19 cellular contexts compared by ENCODE assay signal in the genomic region with DNA sequence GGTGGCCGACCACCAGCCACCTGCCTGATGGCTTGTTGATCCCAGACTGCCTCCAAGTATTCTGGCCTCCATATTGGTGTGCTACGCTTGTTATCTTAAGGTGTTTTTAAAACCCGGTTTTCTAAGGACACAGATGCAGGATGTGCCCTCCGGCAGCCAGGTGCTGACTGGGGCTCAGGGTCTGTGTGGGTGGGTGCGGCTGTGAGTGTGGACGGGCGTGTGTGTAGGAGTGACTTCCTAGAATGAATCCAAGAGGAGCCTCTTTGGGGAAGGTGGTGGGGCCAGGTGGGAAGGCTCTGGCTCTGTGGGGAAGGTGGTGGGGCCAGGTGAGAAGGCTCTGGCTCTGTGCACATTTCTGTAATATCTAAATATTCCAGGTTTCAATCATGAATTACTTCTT. TPM values are rescaled to one million over a fixed set of nuclear protein-coding genes. Genes with fewer than 3 reads are reported as not detected.
A peak's percentile ranks its signal among the peaks of the same experiment; 100 is the strongest.
DNase-seq lines count a peak whose midpoint lies in the region; ATAC-seq and TF ChIP-seq lines count a peak whose summit lies in the region.
"Had no signal": no experiment of that assay in that cellular context is flagged by ENCODE, and none has a peak within 500 bp of the region (broad histone marks: within the 10 kb centered on the region; RNA-seq: fewer than 3 reads in every experiment).

No MANE protein-coding gene starts in this region.

- no peak overlapping the region for H3K4me3 ChIP-seq in HEK293 (ENCODE audit: low read depth, low read length)
- H3K4me3 ChIP-seq: MG63 had no signal

- DNase-seq in activated naive CD8-positive, alpha-beta T cell treated with anti-CD3 and anti-CD28 coated beads, Interleukin-2, amount 10 ng/mL, durations not matched to agents 7 days and 5 days: no peak
- no peak for DNase-seq in activated naive CD8-positive, alpha-beta T cell treated with anti-CD3 and anti-CD28 coated beads, Interleukin-2, amount 50 U/mL, for 24 hours
- DNase-seq in naive thymus-derived CD8-positive, alpha-beta T cell: no peak
- peak; percentile 65 for DNase-seq in type B pancreatic cell (ENCODE audit: extremely low spot score, unreplicated experiment)
- no peak for DNase-seq in cortex of kidney (lab: John Stamatoyannopoulos, UW)
- DNase-seq in progenitor cell of endocrine pancreas (ENCODE audit: low spot score, unreplicated experiment): no peak
- DNase-seq: ACHN, DMS 273 treated with DMSO at 0.1 percent for 48 hours, KG1, MG63, NCI-H1105 treated with DMSO at 0.1 percent for 48 hours, NCI-H2171 treated with DMSO at 0.1 percent for 48 hours, NCI-H82, SIG-M5 had no signal

- TF ChIP-seq CTCF in HEK293 (tag by site-specific recombination; IDR thresholded peaks at IDR 0.05) (no peak), type B pancreatic cell (conservative IDR thresholded peaks at IDR 0.05) (no peak), progenitor cell of endocrine pancreas (IDR thresholded peaks at IDR 0.05; ENCODE audit: unreplicated experiment) (no peak)

- no peaks in the 10 kb centered on the region for H3K36me3 ChIP-seq in HEK293 (ENCODE audit: control insufficient read depth in 2 of 2, insufficient read depth in 1 of 2, low read length in 2 of 2)
- H3K36me3 ChIP-seq: MG63 had no signal

- H3K36me3 Mint-ChIP-seq in activated naive CD8-positive, alpha-beta T cell treated with anti-CD3 and anti-CD28 coated beads, Interleukin-2, amount 10 ng/mL, durations not matched to agents 7 days and 5 days: no peaks in the 10 kb centered on the region
- H3K36me3 Mint-ChIP-seq in activated naive CD8-positive, alpha-beta T cell treated with anti-CD3 and anti-CD28 coated beads, Interleukin-2, amount 50 U/mL, for 24 hours (ENCODE audit: low read depth): no peaks in the 10 kb centered on the region
- no peaks in the 10 kb centered on the region for H3K36me3 Mint-ChIP-seq in naive thymus-derived CD8-positive, alpha-beta T cell
- no peaks in the 10 kb centered on the region for H3K36me3 Mint-ChIP-seq in type B pancreatic cell
- H3K36me3 Mint-ChIP-seq in progenitor cell of endocrine pancreas (ENCODE audit: insufficient read depth): no peaks in the 10 kb centered on the region

- CTCF ChIA-PET in HEK293 (lab: Yijun Ruan, JAX): interaction anchor here (0.6 kb wide), 1 partner anchor 693 kb away, joined by 3 read pairs; no protein-coding TSS in a partner anchor

- H3K27ac Mint-ChIP-seq in activated naive CD8-positive, alpha-beta T cell treated with anti-CD3 and anti-CD28 coated beads, Interleukin-2, amount 10 ng/mL, durations not matched to agents 7 days and 5 days: no peak overlapping the region
- no peak overlapping the region for H3K27ac Mint-ChIP-seq in activated naive CD8-positive, alpha-beta T cell treated with anti-CD3 and anti-CD28 coated beads, Interleukin-2, amount 50 U/mL, for 24 hours
- peak overlapping the region in 4 of 10 donors; percentile 43 to 77 (median 70) for H3K27ac Mint-ChIP-seq in naive thymus-derived CD8-positive, alpha-beta T cell
- H3K27ac Mint-ChIP-seq in type B pancreatic cell (no peak overlapping the region), progenitor cell of endocrine pancreas (no peak overlapping the region)

- peaks cover 9% of the 10 kb centered on the region for H3K4me1 Mint-ChIP-seq in activated naive CD8-positive, alpha-beta T cell treated with anti-CD3 and anti-CD28 coated beads, Interleukin-2, amount 10 ng/mL, durations not matched to agents 7 days and 5 days
- H3K4me1 Mint-ChIP-seq in activated naive CD8-positive, alpha-beta T cell treated with anti-CD3 and anti-CD28 coated beads, Interleukin-2, amount 50 U/mL, for 24 hours: peaks cover 8% of the 10 kb centered on the region
- peaks cover 5 to 17% (median 13%) of the 10 kb centered on the region in 4 donors for H3K4me1 Mint-ChIP-seq in naive thymus-derived CD8-positive, alpha-beta T cell
- peaks cover 10% of the 10 kb centered on the region for H3K4me1 Mint-ChIP-seq in type B pancreatic cell (ENCODE audit: unreplicated experiment)
- H3K4me1 Mint-ChIP-seq in progenitor cell of endocrine pancreas (ENCODE audit: low read depth): peaks cover 7% of the 10 kb centered on the region

- no peaks in the 10 kb centered on the region for H3K4me1 ChIP-seq in HEK293 (ENCODE audit: control insufficient read depth, insufficient read depth, low read length)

- POLR2A ChIA-PET in activated naive CD8-positive, alpha-beta T cell treated with anti-CD3 and anti-CD28 coated beads, Interleukin-2, amount 10 ng/mL, durations not matched to agents 7 days and 5 days (lab: Charles Lee): no interaction called here
- POLR2A ChIA-PET in HEK293 (lab: Yijun Ruan, JAX): no interaction called here
- POLR2A ChIA-PET in naive thymus-derived CD8-positive, alpha-beta T cell (lab: Charles Lee): interaction anchor here (0.8 kb wide), 1 partner anchor 41 kb away, joined by 3 read pairs; no protein-coding TSS in a partner anchor

- no peaks in the 10 kb centered on the region for H3K9me3 ChIP-seq in HEK293 (ENCODE audit: control insufficient read depth, insufficient read depth, low read depth, low read length)
- H3K9me3 ChIP-seq: MG63 had no signal

- no peaks in the 10 kb centered on the region for H3K9me3 Mint-ChIP-seq in activated naive CD8-positive, alpha-beta T cell treated with anti-CD3 and anti-CD28 coated beads, Interleukin-2, amount 10 ng/mL, durations not matched to agents 7 days and 5 days
- no peaks in the 10 kb centered on the region for H3K9me3 Mint-ChIP-seq in activated naive CD8-positive, alpha-beta T cell treated with anti-CD3 and anti-CD28 coated beads, Interleukin-2, amount 50 U/mL, for 24 hours
- no peaks in the 10 kb centered on the region for H3K9me3 Mint-ChIP-seq in naive thymus-derived CD8-positive, alpha-beta T cell
- H3K9me3 Mint-ChIP-seq in type B pancreatic cell: no peaks in the 10 kb centered on the region
- H3K9me3 Mint-ChIP-seq in progenitor cell of endocrine pancreas (ENCODE audit: low read depth): no peaks in the 10 kb centered on the region

- H3K4me3 Mint-ChIP-seq in activated naive CD8-positive, alpha-beta T cell treated with anti-CD3 and anti-CD28 coated beads, Interleukin-2, amount 10 ng/mL, durations not matched to agents 7 days and 5 days: peak overlapping the region; percentile 47
- H3K4me3 Mint-ChIP-seq in activated naive CD8-positive, alpha-beta T cell treated with anti-CD3 and anti-CD28 coated beads, Interleukin-2, amount 50 U/mL, for 24 hours: no peak overlapping the region
- peak overlapping the region in 9 of 10 donors; percentile 40 to 84 (median 59) for H3K4me3 Mint-ChIP-seq in naive thymus-derived CD8-positive, alpha-beta T cell
- peak overlapping the region; percentile 45 for H3K4me3 Mint-ChIP-seq in type B pancreatic cell
- no peak overlapping the region for H3K4me3 Mint-ChIP-seq in progenitor cell of endocrine pancreas (ENCODE audit: low read depth)

- no peak for ATAC-seq in activated naive CD8-positive, alpha-beta T cell treated with anti-CD3 and anti-CD28 coated beads, Interleukin-2, amount 10 ng/mL, durations not matched to agents 7 days and 5 days (ENCODE audit: low read depth)
- ATAC-seq in activated naive CD8-positive, alpha-beta T cell treated with anti-CD3 and anti-CD28 coated beads, Interleukin-2, amount 50 U/mL, for 24 hours: no peak
- ATAC-seq in naive thymus-derived CD8-positive, alpha-beta T cell: no peak

- no peak overlapping the region for H3K27ac ChIP-seq in HEK293 (ENCODE audit: extremely low read depth, low read depth, low read length)

- peaks cover 60% of the 10 kb centered on the region for H3K27me3 Mint-ChIP-seq in activated naive CD8-positive, alpha-beta T cell treated with anti-CD3 and anti-CD28 coated beads, Interleukin-2, amount 10 ng/mL, durations not matched to agents 7 days and 5 days
- H3K27me3 Mint-ChIP-seq in activated naive CD8-positive, alpha-beta T cell treated with anti-CD3 and anti-CD28 coated beads, Interleukin-2, amount 50 U/mL, for 24 hours: peaks cover 19% of the 10 kb centered on the region
- H3K27me3 Mint-ChIP-seq in naive thymus-derived CD8-positive, alpha-beta T cell: peaks cover under 1 to 38% (median 5%) of the 10 kb centered on the region in 5 donors
- H3K27me3 Mint-ChIP-seq in type B pancreatic cell (peaks cover 36% of the 10 kb centered on the region), progenitor cell of endocrine pancreas (peaks cover 44% of the 10 kb centered on the region)

TF ChIP-seq in HEK293, 187 proteins besides CTCF, POLR2A, EP300 and RAD21:
- TF ChIP-seq ZEB2 (tag by site-specific recombination; IDR thresholded peaks at IDR 0.05) (no peak), ZFHX2 (tag by site-specific recombination; conservative IDR thresholded peaks at IDR 0.05) (0 out of 2 replicates have a peak, but pooled peaks have one; percentile 18)

RNA-seq across cellular contexts. Expression of a gene that starts 12.8 kb away (rescaled TPM):
- not detected for total RNA-seq in activated naive CD8-positive, alpha-beta T cell treated with anti-CD3 and anti-CD28 coated beads, Interleukin-2, amount 10 ng/mL, durations not matched to agents 7 days and 5 days
- total RNA-seq in naive thymus-derived CD8-positive, alpha-beta T cell: not detected
- polyA plus RNA-seq in naive thymus-derived CD8-positive, alpha-beta T cell: under 1 TPM in 1 of 3 donors, not detected in 2; 0.07 TPM
- total RNA-seq in type B pancreatic cell (ENCODE audit: low replicate concordance): 0.34 and 0.59 TPM in 2 replicates
- not detected in 2 replicates for total RNA-seq in progenitor cell of endocrine pancreas
- total RNA-seq: Daoy, RPMI7951 had no signal

RNA-seq across cellular contexts. Expression of a gene that starts 27.2 kb away (rescaled TPM):
- not detected for total RNA-seq in activated naive CD8-positive, alpha-beta T cell treated with anti-CD3 and anti-CD28 coated beads, Interleukin-2, amount 10 ng/mL, durations not matched to agents 7 days and 5 days
- not detected for total RNA-seq in naive thymus-derived CD8-positive, alpha-beta T cell
- polyA plus RNA-seq in naive thymus-derived CD8-positive, alpha-beta T cell: not detected
- total RNA-seq in type B pancreatic cell (ENCODE audit: low replicate concordance) (not detected in 2 replicates), progenitor cell of endocrine pancreas (not detected in 2 replicates)
- total RNA-seq: Daoy, H7, NCI-H460, RPMI7951 had no signal

RNA-seq across cellular contexts. Expression of a gene that starts 42.2 kb away (rescaled TPM):
- total RNA-seq in activated naive CD8-positive, alpha-beta T cell treated with anti-CD3 and anti-CD28 coated beads, Interleukin-2, amount 10 ng/mL, durations not matched to agents 7 days and 5 days: not detected
- total RNA-seq in naive thymus-derived CD8-positive, alpha-beta T cell: not detected
- polyA plus RNA-seq in naive thymus-derived CD8-positive, alpha-beta T cell: not detected
- total RNA-seq in type B pancreatic cell (ENCODE audit: low replicate concordance) (not detected in 2 replicates), progenitor cell of endocrine pancreas (not detected in 2 replicates)
- total RNA-seq: Daoy, NCI-H460, RPMI7951 had no signal

RNA-seq across cellular contexts. Expression of a gene that starts 57.4 kb away (rescaled TPM):
- total RNA-seq in activated naive CD8-positive, alpha-beta T cell treated with anti-CD3 and anti-CD28 coated beads, Interleukin-2, amount 10 ng/mL, durations not matched to agents 7 days and 5 days: not detected
- not detected for total RNA-seq in naive thymus-derived CD8-positive, alpha-beta T cell
- polyA plus RNA-seq in naive thymus-derived CD8-positive, alpha-beta T cell: not detected
- total RNA-seq in type B pancreatic cell (ENCODE audit: low replicate concordance): not detected in 2 replicates
- not detected in 2 replicates for total RNA-seq in progenitor cell of endocrine pancreas
- total RNA-seq: Daoy, H7, NCI-H460, RPMI7951 had no signal

Comparison
In these comparisons a context has a peak if more than half of its experiments do, and no peak if none do; other contexts are left out.
1. H3K4me3 Mint-ChIP-seq: peak in activated naive CD8-positive, alpha-beta T cell treated with anti-CD3 and anti-CD28 coated beads, Interleukin-2, amount 10 ng/mL, durations not matched to agents 7 days and 5 days (single experiment), naive thymus-derived CD8-positive, alpha-beta T cell (9 of 10) and type B pancreatic cell (single experiment); none in activated naive CD8-positive, alpha-beta T cell treated with anti-CD3 and anti-CD28 coated beads, Interleukin-2, amount 50 U/mL, for 24 hours (single experiment) and progenitor cell of endocrine pancreas (single experiment).